In the genomic region with DNA sequence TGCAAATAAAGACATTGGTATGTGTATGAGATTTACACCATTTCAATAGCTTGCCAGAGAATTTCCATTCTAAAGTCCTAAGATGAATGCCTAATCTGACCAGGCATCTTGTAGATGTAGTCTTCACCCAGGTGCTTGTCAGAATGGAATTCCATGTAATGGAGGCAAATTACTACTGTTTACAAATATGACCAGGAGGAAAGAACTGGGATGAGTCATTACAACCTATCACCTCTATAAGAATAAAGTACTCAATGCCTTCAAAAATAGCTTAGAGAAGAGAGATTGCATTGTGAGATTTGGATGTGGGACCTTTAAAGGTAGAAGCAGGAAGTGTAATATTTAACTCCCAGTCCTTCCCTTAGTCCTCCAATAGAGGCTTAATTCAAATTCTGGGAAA, we compare ENCODE assay signal across 34 cellular contexts.
DNase-seq lines count a peak whose midpoint lies in the region; FAIRE-seq and TF ChIP-seq lines count a peak whose summit lies in the region.
"Had no signal": no experiment of that assay in that cellular context is flagged by ENCODE, and none has a peak within 500 bp of the region (broad histone marks: within the 10 kb centered on the region; RNA-seq: fewer than 3 reads in every experiment).

No MANE protein-coding gene starts in this region.

- H3K4me3 ChIP-seq in breast epithelium (no peak overlapping the region), colonic mucosa (no peak overlapping the region)
- H3K4me3 ChIP-seq: adrenal gland, GM12878, pancreas, skin epidermis, suprapubic skin, upper lobe of right lung had no signal

- FAIRE-seq in urothelium cell line (lab: Jason Lieb, UNC) = no peak
- FAIRE-seq: D721Med, GM12878, pancreas had no signal

- BruUV-seq in MCF 10A (replicated peaks; lab: Mats Ljungman, UMichigan) = no TSS peak

- TF ChIP-seq POLR2A in breast epithelium (IDR thresholded peaks at IDR 0.05) = no peak

- CTCF ChIA-PET in MCF 10A (lab: Yijun Ruan, JAX) = no interaction called here

- no peaks in the 10 kb centered on the region for H3K36me3 ChIP-seq in breast epithelium
- no peaks in the 10 kb centered on the region for H3K36me3 ChIP-seq in colonic mucosa
- H3K36me3 ChIP-seq: adrenal gland, pancreas, suprapubic skin, upper lobe of right lung had no signal

- H3K27me3 ChIP-seq in breast epithelium = no peaks in the 10 kb centered on the region
- no peaks in the 10 kb centered on the region for H3K27me3 ChIP-seq in colonic mucosa
- H3K27me3 ChIP-seq: adrenal gland, pancreas, suprapubic skin, upper lobe of right lung had no signal

- no peak for TF ChIP-seq CTCF in MCF 10A (IDR thresholded peaks at IDR 0.05; ENCODE audit: unreplicated experiment)
- no peak for TF ChIP-seq CTCF in breast epithelium (IDR thresholded peaks at IDR 0.05)
- no peak for TF ChIP-seq CTCF in colonic mucosa (IDR thresholded peaks at IDR 0.05)

- H3K9me3 Mint-ChIP-seq in MCF 10A (ENCODE audit: unreplicated experiment) = peaks cover 20% of the 10 kb centered on the region

- H3K27ac ChIP-seq in breast epithelium (no peak overlapping the region), epithelial cell of prostate (peak overlapping the region; percentile 25), colonic mucosa (no peak overlapping the region)
- H3K27ac ChIP-seq: adrenal gland, pancreas, skin epidermis, suprapubic skin, upper lobe of right lung had no signal

- no peak overlapping the region for H3K9ac ChIP-seq in colonic mucosa (ENCODE audit: low read depth in 2 of 2, low read length in 2 of 2)

- H3K9me3 ChIP-seq in breast epithelium (peaks cover 9 to 19% of the 10 kb centered on the region in 2 donors), colonic mucosa (no peaks in the 10 kb centered on the region)
- H3K9me3 ChIP-seq: adrenal gland, pancreas had no signal

- peaks cover 5% of the 10 kb centered on the region for H3K36me3 Mint-ChIP-seq in MCF 10A (ENCODE audit: insufficient read depth, unreplicated experiment)
- H3K36me3 Mint-ChIP-seq: activated naive CD4-positive, alpha-beta T cell treated with anti-CD3 and anti-CD28 coated beads, Interleukin-2, amount 10 ng/mL, durations not matched to agents 7 days and 5 days had no signal

- no peak overlapping the region for H3K4me3 Mint-ChIP-seq in MCF 10A (ENCODE audit: unreplicated experiment)
- H3K4me3 Mint-ChIP-seq: activated CD4-positive, alpha-beta memory T cell treated with anti-CD3 and anti-CD28 coated beads, Interleukin-2, amount 10 ng/mL, durations not matched to agents 7 days and 5 days; activated naive CD4-positive, alpha-beta T cell treated with anti-CD3 and anti-CD28 coated beads, Interleukin-2, amount 10 ng/mL, durations not matched to agents 7 days and 5 days; activated T-helper 17 cell treated with anti-CD3 and anti-CD28 coated beads, Interleukin-2, amount 50 U/mL, for 72 hours; CD4-positive, alpha-beta T cell; neural crest cell had no signal

- no peaks in the 10 kb centered on the region for H3K27me3 Mint-ChIP-seq in MCF 10A (ENCODE audit: insufficient read depth, unreplicated experiment)
- H3K27me3 Mint-ChIP-seq: activated CD4-positive, alpha-beta memory T cell treated with anti-CD3 and anti-CD28 coated beads, Interleukin-2, amount 10 ng/mL, durations not matched to agents 7 days and 5 days; activated naive CD4-positive, alpha-beta T cell treated with anti-CD3 and anti-CD28 coated beads, Interleukin-2, amount 10 ng/mL, durations not matched to agents 7 days and 5 days; activated T-helper 17 cell treated with anti-CD3 and anti-CD28 coated beads, Interleukin-2, amount 50 U/mL, for 72 hours; CD4-positive, alpha-beta T cell had no signal

- H3K4me1 ChIP-seq in breast epithelium (no peaks in the 10 kb centered on the region), colonic mucosa (no peaks in the 10 kb centered on the region)
- H3K4me1 ChIP-seq: adrenal gland, pancreas, suprapubic skin, upper lobe of right lung had no signal

- H3K27ac Mint-ChIP-seq in MCF 10A (ENCODE audit: low read depth, unreplicated experiment) = no peak overlapping the region
- H3K27ac Mint-ChIP-seq: activated CD4-positive, alpha-beta memory T cell treated with anti-CD3 and anti-CD28 coated beads, Interleukin-2, amount 10 ng/mL, durations not matched to agents 7 days and 5 days; activated naive CD4-positive, alpha-beta T cell treated with anti-CD3 and anti-CD28 coated beads, Interleukin-2, amount 10 ng/mL, durations not matched to agents 7 days and 5 days; activated T-helper 17 cell treated with anti-CD3 and anti-CD28 coated beads, Interleukin-2, amount 50 U/mL, for 72 hours; CD4-positive, alpha-beta T cell had no signal

- H3K4me1 Mint-ChIP-seq in MCF 10A (ENCODE audit: insufficient read depth, unreplicated experiment) = no peaks in the 10 kb centered on the region
- H3K4me1 Mint-ChIP-seq: activated CD4-positive, alpha-beta memory T cell treated with anti-CD3 and anti-CD28 coated beads, Interleukin-2, amount 10 ng/mL, durations not matched to agents 7 days and 5 days; activated naive CD4-positive, alpha-beta T cell treated with anti-CD3 and anti-CD28 coated beads, Interleukin-2, amount 10 ng/mL, durations not matched to agents 7 days and 5 days; activated T-helper 17 cell treated with anti-CD3 and anti-CD28 coated beads, Interleukin-2, amount 50 U/mL, for 72 hours; neural crest cell had no signal

- POLR2A ChIA-PET in MCF 10A (lab: Yijun Ruan, JAX) = no interaction called here

- intact Hi-C loops in MCF 10A (cut with micrococcal nuclease) = no loop called here
- intact Hi-C loops in breast epithelium (cut with DNase I; ENCODE audit: low total_unique reads) = no loop called here
- intact Hi-C loops in colonic mucosa (cut with DNase I) = no loop called here

- DNase-seq in MCF 10A (ENCODE audit: unreplicated experiment) (peak; percentile 8), breast epithelium (ENCODE audit: low spot score in 2 of 2) (no peak), RPMI7951 (ENCODE audit: low read depth) (peak; percentile 2), epithelial cell of prostate (ENCODE audit: low read depth, low spot score) (peak; percentile 8), urothelium cell line (ENCODE audit: low spot score) (no peak), NCI-H1105 treated with DMSO at 0.1 percent for 48 hours (lab: John Stamatoyannopoulos, UW) (no peak), OCI-M2 (lab: John Stamatoyannopoulos, UW; ENCODE audit: unreplicated experiment) (no peak), colonic mucosa (no peak)
- DNase-seq: activated CD4-positive, alpha-beta memory T cell treated with anti-CD3 and anti-CD28 coated beads, Interleukin-2, amount 10 ng/mL, durations not matched to agents 7 days and 5 days; activated CD4-positive, CD25-positive, alpha-beta regulatory T cell treated with anti-CD3 and anti-CD28 coated beads, Interleukin-2, amount 50 U/mL, for 72 hours; activated CD8-positive, alpha-beta memory T cell treated with anti-CD3 and anti-CD28 coated beads, Interleukin-2, amount 50 U/mL, for 4 hours; activated naive CD4-positive, alpha-beta T cell treated with anti-CD3 and anti-CD28 coated beads, Interleukin-2, amount 10 ng/mL, durations not matched to agents 7 days and 5 days; adrenal gland; CD4-positive, alpha-beta T cell; cerebellar nuclear complex; H7; hypothalamus; Kasumi-1; left colon; NCI-H1048; NCI-H187; NCI-H2171; NCI-H510A; pancreas; retina; Right ventricle myocardium superior; stimulated activated naive CD4-positive, alpha-beta T cell; upper lobe of right lung had no signal

Comparison
In these comparisons a context has a peak if more than half of its experiments do, and no peak if none do; other contexts are left out.
1. DNase-seq: peak in MCF 10A (single experiment), RPMI7951 (single experiment) and epithelial cell of prostate (single experiment); none in breast epithelium (0 of 2), urothelium cell line (single experiment), NCI-H1105 treated with DMSO at 0.1 percent for 48 hours (single experiment), OCI-M2 (single experiment) and colonic mucosa (single experiment).